ENCODE assay signal across 8 cellular contexts in the genomic region with DNA sequence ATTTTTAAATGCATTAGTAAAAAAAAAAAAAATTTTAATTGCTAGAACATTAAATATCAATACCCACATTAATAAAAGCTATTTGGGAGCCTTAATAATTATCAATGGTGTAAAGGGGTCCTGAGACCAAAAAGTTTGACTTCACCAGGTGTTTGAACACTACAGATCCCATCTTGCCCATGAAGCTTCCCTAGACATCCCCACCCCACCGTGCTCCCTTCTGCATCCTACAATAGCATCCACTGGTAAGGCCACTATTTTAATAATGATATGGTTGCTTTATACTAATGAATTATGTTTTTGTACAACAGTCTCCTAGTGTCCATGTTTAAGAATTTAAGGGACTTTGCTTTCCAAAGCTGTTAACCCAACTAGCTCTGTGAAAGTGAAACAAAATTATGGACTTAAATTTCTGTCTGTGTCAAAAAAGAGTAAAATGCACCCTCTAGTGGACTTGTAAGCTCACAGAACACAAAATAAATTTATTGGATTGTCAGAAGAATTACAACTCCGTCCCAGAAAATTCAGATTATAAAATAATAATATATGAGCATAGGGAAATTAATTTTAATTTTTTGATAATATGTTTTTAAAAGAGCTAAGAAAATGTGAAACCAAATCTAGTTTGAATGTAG.
DNase-seq lines count a peak whose midpoint lies in the region; ATAC-seq and TF ChIP-seq lines count a peak whose summit lies in the region.

No MANE protein-coding gene starts in this region.

- peak; percentile 59 for TF ChIP-seq CTCF in AG09319 (IDR thresholded peaks at IDR 0.05; ENCODE audit: low read depth, low read length)
- TF ChIP-seq CTCF in dorsolateral prefrontal cortex (IDR thresholded peaks at IDR 0.05 in 54 of 56, conservative IDR thresholded peaks at IDR 0.05 in 2 of 56; ENCODE audit: low read depth in 1 of 56, partially characterized antibody in 56 of 56), result peak; percentile 35 to 73 (median 57)

- peak overlapping the region in 20 of 59 donors; percentile 1 to 43 (median 23) for H3K4me3 ChIP-seq in dorsolateral prefrontal cortex

- intact Hi-C loops in dorsolateral prefrontal cortex (cut with DNase I), result loop anchor here in 1 of 2 donors (5.0 kb wide), 1 partner anchor 807 kb away; no protein-coding TSS in a partner anchor

- no peak overlapping the region for H3K27ac ChIP-seq in dorsolateral prefrontal cortex

- ATAC-seq in GM18870 (IDR thresholded peaks at IDR 0.05; ENCODE audit: unreplicated experiment) (peak; percentile 60), GM21367 (IDR thresholded peaks at IDR 0.05; ENCODE audit: unreplicated experiment) (no peak), GM18511 (IDR thresholded peaks at IDR 0.05; ENCODE audit: unreplicated experiment) (no peak), HG02678 (IDR thresholded peaks at IDR 0.05; ENCODE audit: unreplicated experiment) (no peak)

- DNase-seq in AG09319 (ENCODE audit: extremely low read depth, low read depth) (peak; percentile 37), NCI-H2227 treated with DMSO at 0.1 percent for 48 hours (lab: John Stamatoyannopoulos, UW) (peak; percentile 26), dorsolateral prefrontal cortex (no peak), pons (ENCODE audit: low spot score) (peak; percentile 42)

- no peaks in the 10 kb centered on the region for H3K27me3 ChIP-seq in dorsolateral prefrontal cortex

Comparison
In these comparisons a context has a peak if more than half of its experiments do, and no peak if none do; other contexts are left out.
1. DNase-seq: peak in AG09319 (single experiment), NCI-H2227 treated with DMSO at 0.1 percent for 48 hours (single experiment) and pons (single experiment); none in dorsolateral prefrontal cortex (0 of 10).